8 cellular contexts compared by ENCODE assay signal in genomic region chr4:81732980-81733379, GRCh38.
"Had no signal": no experiment of that assay in that cellular context is flagged by ENCODE, and none has a peak within 500 bp of the region (broad histone marks: within the 10 kb centered on the region; RNA-seq: fewer than 3 reads in every experiment).

No MANE protein-coding gene starts in this region.

- ATAC-seq: GM23338, HepG2 had no signal

- H3K27me3 Mint-ChIP-seq: IgD-negative memory B cell had no signal

- H3K4me3 Mint-ChIP-seq: GM23338, H9, IgD-negative memory B cell had no signal

- H3K9ac ChIP-seq: KMS-11 had no signal

- H3K4me3 ChIP-seq: GM23338 had no signal

- H3K4me1 Mint-ChIP-seq: GM23338, H9, IgD-negative memory B cell had no signal

- H3K27ac Mint-ChIP-seq: GM23338, H9, IgD-negative memory B cell had no signal

- H3K36me3 Mint-ChIP-seq: IgD-negative memory B cell had no signal

- DNase-seq: H9, HCEC 1CT, KBM-7 had no signal

- H2AFZ ChIP-seq: GM23338 had no signal

- H3K27ac ChIP-seq: HL-60, KMS-11 had no signal

- H3K9me3 Mint-ChIP-seq: GM23338, H9, IgD-negative memory B cell had no signal

- H3K4me2 ChIP-seq: GM23338, KMS-11 had no signal
